16 cellular contexts compared by ENCODE assay signal in genomic region chr17:70353408-70354092, GRCh38.
"Had no signal": no experiment of that assay in that cellular context is flagged by ENCODE, and none has a peak within 500 bp of the region (broad histone marks: within the 10 kb centered on the region; RNA-seq: fewer than 3 reads in every experiment).

No MANE protein-coding gene starts in this region.

- H3K9me3 ChIP-seq: breast epithelium, lower lobe of right lung, ovary, upper lobe of left lung had no signal

- H3K36me3 ChIP-seq: breast epithelium, lower lobe of right lung, ovary, upper lobe of left lung had no signal

- DNase-seq: activated CD4-positive, alpha-beta memory T cell treated with anti-CD3 and anti-CD28 coated beads for 36 hours; activated gamma-delta T cell; activated naive CD8-positive, alpha-beta T cell treated with anti-CD3 and anti-CD28 coated beads, Interleukin-2, amount 10 ng/mL, durations not matched to agents 7 days and 5 days; activated T-cell treated with anti-CD3 and anti-CD28 coated beads, Interleukin-2, amount 50 U/mL, for 48 hours; anterior cingulate cortex; endodermal cell; hippocampal formation; kidney glomerular epithelial cell; lower lobe of right lung; ovary; stimulated activated CD4-positive, alpha-beta T cell treated with anti-CD3 and anti-CD28 coated beads, Interleukin-4, amount 100 ng/mL, for 1 hour; stimulated activated CD8-positive, alpha-beta memory T cell treated with anti-CD3 and anti-CD28 coated beads, Interleukin-4, amount 100 ng/mL, for 48 hours; stimulated activated naive CD8-positive, alpha-beta T cell treated with anti-CD3 and anti-CD28 coated beads, Interleukin-15, Interleukin-2, amounts not matched to agents 100 U/mL and 50 U/mL, for 24 hours had no signal

- H3K27ac ChIP-seq: breast epithelium, lower lobe of right lung, ovary, upper lobe of left lung, VCaP had no signal

- H3K27me3 ChIP-seq: breast epithelium, ovary, upper lobe of left lung had no signal

- H3K4me1 ChIP-seq: breast epithelium, lower lobe of right lung had no signal

- H3K4me3 ChIP-seq: breast epithelium, lower lobe of right lung, ovary, upper lobe of left lung had no signal

- ATAC-seq: stimulated activated naive CD8-positive, alpha-beta T cell treated with anti-CD3 and anti-CD28 coated beads, Interleukin-15, Interleukin-2, amounts not matched to agents 100 U/mL and 50 U/mL, for 24 hours had no signal
